ENCODE assay signal across 8 cellular contexts in genomic region chr16:49183911-49184310, GRCh38.
DNase-seq lines count a peak whose midpoint lies in the region; ATAC-seq and TF ChIP-seq lines count a peak whose summit lies in the region.
"Had no signal": no experiment of that assay in that cellular context is flagged by ENCODE, and none has a peak within 500 bp of the region (broad histone marks: within the 10 kb centered on the region; RNA-seq: fewer than 3 reads in every experiment).

No MANE protein-coding gene starts in this region.

- H3K9me3 ChIP-seq in OCI-LY7 (ENCODE audit: low read length): peaks cover 4% of the 10 kb centered on the region; the same call in 1 of the 2 replicates

- H4K20me1 ChIP-seq in OCI-LY7 (ENCODE audit: insufficient read depth, low read length): no peaks in the 10 kb centered on the region

- H3K4me2 ChIP-seq in OCI-LY7 (ENCODE audit: low read length): no peak overlapping the region

- no peaks in the 10 kb centered on the region for H3K36me3 Mint-ChIP-seq in activated T-helper 17 cell treated with anti-CD3 and anti-CD28 coated beads, Interleukin-2, amount 50 U/mL, for 72 hours (ENCODE audit: low read depth)

- TF ChIP-seq POLR2A in lower leg skin (IDR thresholded peaks at IDR 0.05): no peak

- no peaks in the 10 kb centered on the region for H3K9me2 ChIP-seq in OCI-LY7 (ENCODE audit: insufficient read depth, low read length)

- no peaks in the 10 kb centered on the region for H3K27me3 ChIP-seq in kidney epithelial cell (ENCODE audit: control insufficient read depth, insufficient read depth, low read length)

- H3K27ac ChIP-seq in OCI-LY7 (ENCODE audit: low read depth, low read length, poor library complexity, severe bottlenecking): no peak overlapping the region

- in situ Hi-C loops in G401 (cut with HindIII; ENCODE audit: low sequenced_read_pairs): no loop called here

- no peaks in the 10 kb centered on the region for H3K79me2 ChIP-seq in OCI-LY7 (ENCODE audit: insufficient read depth, low read depth, low read length)

- DNase-seq in G401 (ENCODE audit: low spot score) (peak; percentile 14), OCI-LY7 (ENCODE audit: low spot score) (peak; percentile 64), kidney epithelial cell (ENCODE audit: low read depth) (no peak), lower leg skin (ENCODE audit: low spot score in 2 of 2) (no peak), activated gamma-delta T cell (lab: John Stamatoyannopoulos, UW) (no peak)
- DNase-seq: T1000 had no signal

- no peaks in the 10 kb centered on the region for H3K36me3 ChIP-seq in OCI-LY7 (ENCODE audit: insufficient read depth, low read length)
- no peaks in the 10 kb centered on the region for H3K36me3 ChIP-seq in kidney epithelial cell (ENCODE audit: control insufficient read depth, insufficient read depth, low read length)

- H3K4me3 Mint-ChIP-seq in activated T-helper 17 cell treated with anti-CD3 and anti-CD28 coated beads, Interleukin-2, amount 50 U/mL, for 72 hours: no peak overlapping the region

- no peaks in the 10 kb centered on the region for H3K9me3 Mint-ChIP-seq in activated T-helper 17 cell treated with anti-CD3 and anti-CD28 coated beads, Interleukin-2, amount 50 U/mL, for 72 hours

- ATAC-seq in HG03520 (IDR thresholded peaks at IDR 0.05; ENCODE audit: unreplicated experiment): peak; percentile 44
- ATAC-seq in activated T-helper 17 cell treated with anti-CD3 and anti-CD28 coated beads, Interleukin-2, amount 50 U/mL, for 72 hours (replicated peaks): no peak

- H3K4me3 ChIP-seq in OCI-LY7 (ENCODE audit: low read depth, low read length, poor library complexity, severe bottlenecking) (no peak overlapping the region), kidney epithelial cell (ENCODE audit: low read depth, low read length) (no peak overlapping the region), lower leg skin (ENCODE audit: low read depth, poor library complexity, severe bottlenecking) (no peak overlapping the region)

- POLR2A ChIA-PET in OCI-LY7 (lab: Charles Lee): interaction anchor here (0.6 kb wide), 1 partner anchor 103 kb away, joined by 3 read pairs; no protein-coding TSS in a partner anchor

- H3K4me1 ChIP-seq in OCI-LY7 (ENCODE audit: insufficient read depth, low read length, poor library complexity, severe bottlenecking): peaks cover 8% of the 10 kb centered on the region

- 18 to 21% methylated on average over 5 of the region's 5 CpGs for WGBS in lower leg skin, 2 donors

- CTCF ChIA-PET in OCI-LY7 (lab: Charles Lee; ENCODE audit: unreplicated experiment): no interaction called here

- TF ChIP-seq CTCF in OCI-LY7 (conservative IDR thresholded peaks at IDR 0.05; ENCODE audit: low read length) (peak; percentile 83), kidney epithelial cell (IDR thresholded peaks at IDR 0.05; ENCODE audit: insufficient read depth, low read length, poor library complexity, severe bottlenecking) (peak; percentile 49), lower leg skin (IDR thresholded peaks at IDR 0.05) (no peak)

- BruUV-seq in OCI-LY7 (replicated peaks; lab: Mats Ljungman, UMichigan): no TSS peak

- H3K27ac Mint-ChIP-seq in activated T-helper 17 cell treated with anti-CD3 and anti-CD28 coated beads, Interleukin-2, amount 50 U/mL, for 72 hours: no peak overlapping the region

- no peaks in the 10 kb centered on the region for H3K4me1 Mint-ChIP-seq in activated T-helper 17 cell treated with anti-CD3 and anti-CD28 coated beads, Interleukin-2, amount 50 U/mL, for 72 hours

- intact Hi-C loops in OCI-LY7 (cut with micrococcal nuclease; ENCODE audit: unreplicated experiment) (loop anchor here (10.0 kb wide), 1 partner anchor 159 kb away; no protein-coding TSS in a partner anchor), lower leg skin (cut with DNase I; ENCODE audit: low total_unique reads) (no loop called here)

- no peak overlapping the region for H2AFZ ChIP-seq in OCI-LY7 (ENCODE audit: low read length)

- no peaks in the 10 kb centered on the region for H3K27me3 Mint-ChIP-seq in activated T-helper 17 cell treated with anti-CD3 and anti-CD28 coated beads, Interleukin-2, amount 50 U/mL, for 72 hours

Comparison
In these comparisons a context has a peak if more than half of its experiments do, and no peak if none do; other contexts are left out.
1. DNase-seq: peak in G401 (single experiment) and OCI-LY7 (single experiment); none in kidney epithelial cell (single experiment), lower leg skin (0 of 2) and activated gamma-delta T cell (single experiment).
2. CTCF ChIP-seq: peak in OCI-LY7 (single experiment) and kidney epithelial cell (single experiment); none in lower leg skin (0 of 3).